In genomic region chr2:197191177-197191947, GRCh38 we compare ENCODE assay signal across 8 cellular contexts.
DNase-seq lines count a peak whose midpoint lies in the region; ATAC-seq, FAIRE-seq and TF ChIP-seq lines count a peak whose summit lies in the region.

No MANE protein-coding gene starts in this region.

- H3K79me2 ChIP-seq in mesendoderm (ENCODE audit: control insufficient read depth, insufficient read depth, low read length), result no peaks in the 10 kb centered on the region

- H3K4me3 ChIP-seq in Panc1 (ENCODE audit: low read depth in 2 of 2, low read length in 2 of 2) (no peak overlapping the region), choroid plexus epithelial cell (ENCODE audit: low read depth, low read length) (no peak overlapping the region), mesendoderm (ENCODE audit: low read length) (no peak overlapping the region)

- H3K27ac ChIP-seq in C4-2B (no peak overlapping the region), Panc1 (ENCODE audit: low read length) (no peak overlapping the region), mesendoderm (ENCODE audit: low read depth, low read length) (no peak overlapping the region)

- H3K36me3 ChIP-seq in Panc1 (ENCODE audit: control insufficient read depth, insufficient read depth, low read length) (no peaks in the 10 kb centered on the region), mesendoderm (ENCODE audit: control insufficient read depth, insufficient read depth, low read length) (no peaks in the 10 kb centered on the region)

- no peak overlapping the region for H2AK5ac ChIP-seq in mesendoderm (ENCODE audit: low read length)

- CTCF ChIA-PET in Panc1 (lab: Charles Lee), result no interaction called here

- no peak overlapping the region for H3K9ac ChIP-seq in mesendoderm (ENCODE audit: low read length)

- no peak overlapping the region for H2BK120ac ChIP-seq in mesendoderm (ENCODE audit: low read depth, low read length)

- no peak overlapping the region for H3K4ac ChIP-seq in mesendoderm (ENCODE audit: low read depth, low read length)

- peak; percentile 75; the same call in 1 of the 2 replicates for ATAC-seq in Panc1
- no peak for ATAC-seq in HG03025 (IDR thresholded peaks at IDR 0.05; ENCODE audit: low FRiP score, unreplicated experiment)

- H3K18ac ChIP-seq in mesendoderm (ENCODE audit: low read length), result no peak overlapping the region

- H3K4me1 ChIP-seq in Panc1 (ENCODE audit: control insufficient read depth, insufficient read depth, low read length) (no peaks in the 10 kb centered on the region), mesendoderm (ENCODE audit: control insufficient read depth, low read depth, low read length) (peaks cover 3% of the 10 kb centered on the region)

- FAIRE-seq in HTR-8/SVneo (lab: Jason Lieb, UNC), result no peak

- no peak overlapping the region for H2BK15ac ChIP-seq in mesendoderm (replicated peaks; ENCODE audit: low read depth)

- no peak overlapping the region for H4K5ac ChIP-seq in mesendoderm (ENCODE audit: low read length)

- H2BK5ac ChIP-seq in mesendoderm (ENCODE audit: low read length), result no peak overlapping the region

- POLR2A ChIA-PET in Panc1 (lab: Charles Lee), result no interaction called here

- H4K8ac ChIP-seq in mesendoderm (ENCODE audit: low read depth, low read length), result no peak overlapping the region

- no peak overlapping the region for H3K4me2 ChIP-seq in mesendoderm (ENCODE audit: low read length)

- no TSS peak for BruUV-seq in Panc1 (replicated peaks; lab: Mats Ljungman, UMichigan)

- in situ Hi-C loops in GM13977 (cut with MboI; ENCODE audit: low pct_unique_long_range_greater_than_20kb, low sequenced_read_pairs, unreplicated experiment), result no loop called here
- in situ Hi-C loops in Panc1 (cut with HindIII; ENCODE audit: low pct_unique_long_range_greater_than_20kb, low sequenced_read_pairs), result no loop called here

- peak overlapping the region; percentile 44 for H3K56ac ChIP-seq in mesendoderm (ENCODE audit: low read length)

- H3K27me3 ChIP-seq in Panc1 (ENCODE audit: control insufficient read depth, insufficient read depth, low read length), result no peaks in the 10 kb centered on the region
- H3K27me3 ChIP-seq in mesendoderm (ENCODE audit: insufficient read depth, low read length, poor library complexity), result no peaks in the 10 kb centered on the region

- WGBS in mesendoderm (ENCODE audit: extremely low coverage, insufficient coverage, low lambda C conversion rate), result no CpG with 5 or more reads among the region's 4 CpGs

- intact Hi-C loops in Panc1 (cut with micrococcal nuclease; ENCODE audit: unreplicated experiment), result loop anchor here (2.0 kb wide), 1 partner anchor 187 kb away; no protein-coding TSS in a partner anchor

- H3K79me1 ChIP-seq in mesendoderm (ENCODE audit: low read length), result no peaks in the 10 kb centered on the region

- DNase-seq in GM13977 (ENCODE audit: low spot score) (peak; percentile 42), HTR-8/SVneo (ENCODE audit: insufficient read length, low spot score) (peak; percentile 17), Panc1 (ENCODE audit: low read depth, low spot score) (no peak), choroid plexus epithelial cell (ENCODE audit: low read depth) (peak; percentile 61), mesendoderm (peak; percentile 51), GOT3 (lab: John Stamatoyannopoulos, UW) (no peak)

- H3K23ac ChIP-seq in mesendoderm (ENCODE audit: low read length), result no peak overlapping the region

- TF ChIP-seq CTCF in C4-2B (conservative IDR thresholded peaks at IDR 0.05) (peak; percentile 81), GM13977 (IDR thresholded peaks at IDR 0.05; ENCODE audit: extremely low read depth, insufficient read depth, missing control alignments) (peak; percentile 63), Panc1 (IDR thresholded peaks at IDR 0.05) (peak; percentile 73), choroid plexus epithelial cell (conservative IDR thresholded peaks at IDR 0.05; ENCODE audit: low read depth, low read length) (peak; percentile 60)

- no peaks in the 10 kb centered on the region for H3K9me3 ChIP-seq in Panc1 (ENCODE audit: control insufficient read depth, insufficient read depth, low read depth, low read length)

Comparison
In these comparisons a context has a peak if more than half of its experiments do, and no peak if none do; other contexts are left out.
1. DNase-seq: peak in GM13977 (single experiment), HTR-8/SVneo (single experiment), choroid plexus epithelial cell (single experiment) and mesendoderm (single experiment); none in Panc1 (single experiment) and GOT3 (single experiment).
2. Peak in every context shown above with its lines, with median percentiles within 50 percentile points of each other: CTCF ChIP-seq.